8 cellular contexts compared by ENCODE assay signal in the genomic region with DNA sequence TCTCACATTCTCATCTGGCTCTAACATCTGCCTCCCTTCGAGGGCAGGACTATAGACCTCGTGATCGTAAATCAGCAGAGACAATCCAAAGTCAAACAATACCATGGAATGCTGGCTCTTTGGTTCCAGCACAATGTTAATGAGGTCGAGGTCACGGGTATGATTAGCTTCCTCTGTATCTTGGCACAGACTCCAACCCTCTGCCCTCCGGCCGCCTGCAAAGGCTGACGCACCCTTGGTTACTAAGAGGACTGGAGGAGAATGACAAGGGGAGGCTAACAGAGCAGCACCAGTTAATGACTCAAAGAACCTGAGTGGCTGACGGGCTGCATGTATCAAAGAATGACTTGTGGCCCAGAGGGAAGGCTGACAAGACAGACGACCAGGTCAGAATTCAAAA. TPM values are rescaled to one million over a fixed set of nuclear protein-coding genes. Genes with fewer than 3 reads are reported as not detected.
DNase-seq lines count a peak whose midpoint lies in the region; ATAC-seq and TF ChIP-seq lines count a peak whose summit lies in the region.

No MANE protein-coding gene starts in this region.

- H3K36me3 ChIP-seq in BJ (ENCODE audit: control insufficient read depth, insufficient read depth, low read length) (peaks cover 2% of the 10 kb centered on the region; the same call in 1 of the 2 replicates), esophagus muscularis mucosa (no peaks in the 10 kb centered on the region)

- POLR2A ChIA-PET in BJ (lab: Charles Lee) = no interaction called here

- H3K27me3 Mint-ChIP-seq in nephron (ENCODE audit: low read depth) (no peaks in the 10 kb centered on the region), CD14-positive monocyte (ENCODE audit: low read depth in 3 of 3) (peaks cover 0 to 2% (median 2%) of the 10 kb centered on the region in 3 donors)

- peaks cover 41 to 82% (median 72%) of the 10 kb centered on the region in 4 donors for H3K4me1 ChIP-seq in esophagus muscularis mucosa

- TF ChIP-seq EP300 in esophagus muscularis mucosa (IDR thresholded peaks at IDR 0.05) = no peak

- H3K27ac Mint-ChIP-seq in nephron = peak overlapping the region; percentile 85 to 95 (median 92)
- H3K27ac Mint-ChIP-seq in CD14-positive monocyte = no peak overlapping the region

- CTCF ChIA-PET in BJ (lab: Yijun Ruan, JAX) = interaction anchor here (0.6 to 1.1 kb wide), 2 partner anchors 50 to 147 kb away, joined by 3 to 4 read pairs; no protein-coding TSS in a partner anchor

- TF ChIP-seq POLR2A in esophagus muscularis mucosa (IDR thresholded peaks at IDR 0.05; ENCODE audit: low read depth) = no peak

- no peaks in the 10 kb centered on the region for H3K27me3 ChIP-seq in BJ (ENCODE audit: control insufficient read depth, insufficient read depth, low read length)
- no peaks in the 10 kb centered on the region for H3K27me3 ChIP-seq in esophagus muscularis mucosa

- peak; percentile 83 for DNase-seq in BJ (ENCODE audit: low read depth)
- DNase-seq in NCI-H748 (lab: John Stamatoyannopoulos, UW; ENCODE audit: unreplicated experiment) = peak; percentile 85
- DNase-seq in esophagus muscularis mucosa (ENCODE audit: extremely low spot score) = no peak
- DNase-seq in CD14-positive monocyte (ENCODE audit: low spot score) = no peak
- no peak for DNase-seq in NCI-H526 treated with DMSO at 0.1 percent for 48 hours (lab: John Stamatoyannopoulos, UW)

- ATAC-seq in HG03460 (IDR thresholded peaks at IDR 0.05; ENCODE audit: unreplicated experiment) (no peak), HG02852 (IDR thresholded peaks at IDR 0.05; ENCODE audit: unreplicated experiment) (no peak)

- no peaks in the 10 kb centered on the region for H3K9me3 ChIP-seq in esophagus muscularis mucosa

- H3K27ac ChIP-seq in esophagus muscularis mucosa (replicated peaks in 1 of 4) = peak overlapping the region; percentile 32 to 67 (median 57)

- peak overlapping the region; percentile 37 to 66 (median 59) for H3K4me3 Mint-ChIP-seq in nephron
- no peak overlapping the region for H3K4me3 Mint-ChIP-seq in CD14-positive monocyte

- H3K4me1 Mint-ChIP-seq in nephron (peaks cover 78% of the 10 kb centered on the region), CD14-positive monocyte (peaks cover 7% of the 10 kb centered on the region)

- H3K36me3 Mint-ChIP-seq in nephron (ENCODE audit: low read depth) (peaks cover 27% of the 10 kb centered on the region), CD14-positive monocyte (peaks cover 0 to 2% of the 10 kb centered on the region in 2 donors)

- H3K4me3 ChIP-seq in BJ (ENCODE audit: low read depth, low read length) = no peak overlapping the region
- H3K4me3 ChIP-seq in esophagus muscularis mucosa = peak overlapping the region in 1 of 4 donors; percentile 13

- TF ChIP-seq CTCF in BJ (IDR thresholded peaks at IDR 0.05; ENCODE audit: insufficient read depth, low read depth, low read length) (no peak), esophagus muscularis mucosa (IDR thresholded peaks at IDR 0.05) (no peak), nephron (IDR thresholded peaks at IDR 0.05; ENCODE audit: unreplicated experiment in 3 of 3) (no peak), CD14-positive monocyte (IDR thresholded peaks at IDR 0.05) (no peak)

- intact Hi-C loops in esophagus muscularis mucosa (cut with DNase I) = no loop called here
- intact Hi-C loops in CD14-positive monocyte (cut with micrococcal nuclease) = no loop called here

- WGBS in esophagus muscularis mucosa = 25% methylated on average over 10 of the region's 10 CpGs

- no peaks in the 10 kb centered on the region for H3K9me3 Mint-ChIP-seq in nephron
- H3K9me3 Mint-ChIP-seq in CD14-positive monocyte = no peaks in the 10 kb centered on the region

RNA-seq across cellular contexts. Expression of a gene that starts 10.1 kb away (rescaled TPM):
- polyA plus RNA-seq in BJ (2011; rRNA removed) = 4.4 and 5.6 TPM in 2 replicates
- 5.1 and 9.8 TPM in 2 replicates for polyA minus RNA-seq in BJ (2011; rRNA and poly(A)+ RNA removed)
- 10 to 100 TPM; 24.1 to 40.9 (median 28.1) TPM for total RNA-seq in esophagus muscularis mucosa
- polyA plus RNA-seq in CD14-positive monocyte = 10 to 100 TPM in 1 of 2 donors, 1 to 10 TPM in 1; 7.3 to 11.6 TPM

Comparison
In these comparisons a context has a peak if more than half of its experiments do, and no peak if none do; other contexts are left out.
1. DNase-seq: peak in BJ (single experiment) and NCI-H748 (single experiment); none in esophagus muscularis mucosa (single experiment), CD14-positive monocyte (single experiment) and NCI-H526 treated with DMSO at 0.1 percent for 48 hours (single experiment).
2. H3K27ac Mint-ChIP-seq: peak in nephron (3 of 3); none in CD14-positive monocyte (0 of 7).
3. H3K4me3 Mint-ChIP-seq: peak in nephron (3 of 3); none in CD14-positive monocyte (0 of 2).